ENCODE assay signal across 10 cellular contexts in genomic region chr6:132490024-132490423, GRCh38. TPM values are rescaled to one million over a fixed set of nuclear protein-coding genes. Genes with fewer than 3 reads are reported as not detected.
A peak's percentile ranks its signal among the peaks of the same experiment; 100 is the strongest.
DNase-seq lines count a peak whose midpoint lies in the region; ATAC-seq and TF ChIP-seq lines count a peak whose summit lies in the region.
"Had no signal": no experiment of that assay in that cellular context is flagged by ENCODE, and none has a peak within 500 bp of the region (broad histone marks: within the 10 kb centered on the region; RNA-seq: fewer than 3 reads in every experiment).

No MANE protein-coding gene starts in this region.

- H3K27me3 ChIP-seq in gastroesophageal sphincter (no peaks in the 10 kb centered on the region), thyroid gland (no peaks in the 10 kb centered on the region)
- H3K27me3 ChIP-seq: cardiac muscle cell had no signal

- H3K9me3 ChIP-seq in gastroesophageal sphincter = no peaks in the 10 kb centered on the region
- no peaks in the 10 kb centered on the region for H3K9me3 ChIP-seq in thyroid gland

- DNase-seq in thyroid gland (no peak), NCI-H2081 (lab: John Stamatoyannopoulos, UW) (no peak), retina (no peak), left colon (no peak)
- DNase-seq: mammary epithelial cell, NCI-H1417 treated with DMSO at 0.1 percent for 48 hours had no signal

- ATAC-seq in GM19452 (IDR thresholded peaks at IDR 0.05; ENCODE audit: unreplicated experiment) (peak; percentile 44), HG03280 (IDR thresholded peaks at IDR 0.05; ENCODE audit: unreplicated experiment) (peak; percentile 58), gastroesophageal sphincter (peak; percentile 61), left colon (no peak)

- TF ChIP-seq EP300 in gastroesophageal sphincter (IDR thresholded peaks at IDR 0.05) = no peak

- no peak for TF ChIP-seq POLR2A in gastroesophageal sphincter (IDR thresholded peaks at IDR 0.05)
- TF ChIP-seq POLR2A in thyroid gland (IDR thresholded peaks at IDR 0.05) = no peak

- H3K27ac ChIP-seq in gastroesophageal sphincter (peak overlapping the region in 3 of 4 donors; percentile 31 to 47 (median 38)), thyroid gland (peak overlapping the region in 2 of 3 donors; percentile 21 to 46)
- H3K27ac ChIP-seq: cardiac muscle cell had no signal

- WGBS in gastroesophageal sphincter (ENCODE audit: low coverage in 1 of 2), 2 donors = 52 to 61% methylated on average over 6 of the region's 6 CpGs
- WGBS in thyroid gland, 2 donors = 62 to 77% methylated on average over 6 of the region's 6 CpGs

- peaks cover 0 to 35% (median 6%) of the 10 kb centered on the region in 3 donors for H3K4me1 ChIP-seq in gastroesophageal sphincter
- H3K4me1 ChIP-seq in thyroid gland = peaks cover 12 to 22% of the 10 kb centered on the region in 2 donors

- H3K36me3 ChIP-seq in gastroesophageal sphincter (peaks cover 0 to 5% of the 10 kb centered on the region in 2 donors), thyroid gland (no peaks in the 10 kb centered on the region)
- H3K36me3 ChIP-seq: cardiac muscle cell had no signal

- TF ChIP-seq CTCF in gastroesophageal sphincter (IDR thresholded peaks at IDR 0.05) (no peak), thyroid gland (IDR thresholded peaks at IDR 0.05) (no peak)

- H3K4me3 ChIP-seq in gastroesophageal sphincter (no peak overlapping the region), thyroid gland (replicated peaks in 1 of 3) (no peak overlapping the region)
- H3K4me3 ChIP-seq: cardiac muscle cell had no signal

- intact Hi-C loops in thyroid gland (cut with DNase I) (no loop called here), left colon (cut with DNase I, micrococcal nuclease) (no loop called here)

RNA-seq across cellular contexts. Expression of gene STX7, which starts 22.9 kb away (rescaled TPM):
- total RNA-seq in gastroesophageal sphincter = 100 to 1,000 TPM in 1 of 4 donors, 10 to 100 TPM in 3; 59.5 to 102 (median 65.3) TPM
- total RNA-seq in thyroid gland = 10 to 100 TPM; 45.7 to 70.6 (median 53.2) TPM
- total RNA-seq in left colon = 10 to 100 TPM; 52.4 to 70.9 TPM

RNA-seq across cellular contexts. Expression of gene TAAR9, which starts 48.1 kb away (rescaled TPM):
- not detected for total RNA-seq in gastroesophageal sphincter
- not detected for total RNA-seq in thyroid gland
- total RNA-seq in left colon = not detected
- total RNA-seq: cardiac muscle cell, mammary epithelial cell had no signal
